ENCODE assay signal across 17 cellular contexts in genomic region chr12:78519422-78519821, GRCh38.
DNase-seq lines count a peak whose midpoint lies in the region; ATAC-seq and TF ChIP-seq lines count a peak whose summit lies in the region.
"Had no signal": no experiment of that assay in that cellular context is flagged by ENCODE, and none has a peak within 500 bp of the region (broad histone marks: within the 10 kb centered on the region; RNA-seq: fewer than 3 reads in every experiment).

No MANE protein-coding gene starts in this region.

- no peaks in the 10 kb centered on the region for H3K36me3 Mint-ChIP-seq in chondrocyte (ENCODE audit: low read depth)
- H3K36me3 Mint-ChIP-seq: CD4-positive, CD25-positive, alpha-beta regulatory T cell; CD8-positive, alpha-beta T cell had no signal

- POLR2A ChIA-PET in HEK293T (lab: Yijun Ruan, JAX) = no interaction called here

- H3K9me3 Mint-ChIP-seq in chondrocyte (ENCODE audit: low read depth) = peaks cover 8% of the 10 kb centered on the region

- ATAC-seq in Right ventricle myocardium inferior (no peak), upper lobe of right lung (no peak)
- ATAC-seq: CD8-positive, alpha-beta T cell had no signal

- intact Hi-C loops in Right ventricle myocardium inferior (cut with DNase I) (no loop called here), cardiac septum (cut with DNase I) (no loop called here), upper lobe of right lung (cut with DNase I) (no loop called here)

- H3K4me3 Mint-ChIP-seq in chondrocyte (ENCODE audit: unreplicated experiment) = no peak overlapping the region
- H3K4me3 Mint-ChIP-seq: B cell; CD4-positive, CD25-positive, alpha-beta regulatory T cell; CD8-positive, alpha-beta T cell had no signal

- H3K4me1 ChIP-seq in upper lobe of right lung = no peaks in the 10 kb centered on the region
- H3K4me1 ChIP-seq: BLaER1, Caco-2 had no signal

- peak; percentile 32 for DNase-seq in Right ventricle myocardium inferior (ENCODE audit: missing footprints)
- no peak for DNase-seq in cardiac septum (ENCODE audit: low spot score)
- DNase-seq in chondrocyte (ENCODE audit: low spot score) = peak; percentile 55
- DNase-seq in upper lobe of right lung = peak; percentile 52
- DNase-seq in AG08396 (ENCODE audit: low spot score) = no peak
- no peak for DNase-seq in HEK293T (ENCODE audit: extremely low spot score)
- DNase-seq: Caco-2; CD4-positive, CD25-positive, alpha-beta regulatory T cell; CD8-positive, alpha-beta T cell; DMS153; DND-41; GM23248; H7; HCEC 1CT had no signal

- H3K4me1 Mint-ChIP-seq in chondrocyte (ENCODE audit: low read depth) = no peaks in the 10 kb centered on the region
- H3K4me1 Mint-ChIP-seq: B cell; CD4-positive, CD25-positive, alpha-beta regulatory T cell had no signal

- H3K27me3 ChIP-seq in upper lobe of right lung = no peaks in the 10 kb centered on the region
- H3K27me3 ChIP-seq: BLaER1 had no signal

- H3K36me3 ChIP-seq in upper lobe of right lung = no peaks in the 10 kb centered on the region
- H3K36me3 ChIP-seq: BLaER1 had no signal

- no peaks in the 10 kb centered on the region for H3K9me3 ChIP-seq in upper lobe of right lung
- H3K9me3 ChIP-seq: BLaER1, Caco-2 had no signal

- no peak for TF ChIP-seq CTCF in chondrocyte (IDR thresholded peaks at IDR 0.05)
- no peak for TF ChIP-seq CTCF in upper lobe of right lung (IDR thresholded peaks at IDR 0.05)

- H3K27ac ChIP-seq in upper lobe of right lung = no peak overlapping the region
- H3K27ac ChIP-seq: BLaER1, C4-2B, GM23248 had no signal

- peaks cover 9% of the 10 kb centered on the region for H3K27me3 Mint-ChIP-seq in chondrocyte (ENCODE audit: low read depth)
- H3K27me3 Mint-ChIP-seq: B cell; CD4-positive, CD25-positive, alpha-beta regulatory T cell had no signal

- no peak overlapping the region for H3K4me3 ChIP-seq in upper lobe of right lung
- H3K4me3 ChIP-seq: BLaER1, GM23248 had no signal

- no peak overlapping the region for H3K27ac Mint-ChIP-seq in chondrocyte (ENCODE audit: unreplicated experiment)
- H3K27ac Mint-ChIP-seq: B cell; CD4-positive, CD25-positive, alpha-beta regulatory T cell; CD8-positive, alpha-beta T cell had no signal

- CTCF ChIA-PET in HEK293T (lab: Yijun Ruan, JAX) = no interaction called here

TF ChIP-seq in HEK293T, 16 proteins besides CTCF, POLR2A, EP300 and RAD21:
- TF ChIP-seq FOXA1 (IDR thresholded peaks at IDR 0.05) = no peak
- no peak for TF ChIP-seq CTBP1 (IDR thresholded peaks at IDR 0.05; ENCODE audit: borderline replicate concordance)
- TF ChIP-seq TARDBP (IDR thresholded peaks at IDR 0.05) = no peak
- no peak for TF ChIP-seq SUZ12 (IDR thresholded peaks at IDR 0.05)
- no peak for TF ChIP-seq NFRKB (IDR thresholded peaks at IDR 0.05)
- no peak for TF ChIP-seq ELF4 (IDR thresholded peaks at IDR 0.05)
- no peak for TF ChIP-seq ZNF384 (IDR thresholded peaks at IDR 0.05)
- TF ChIP-seq BHLHE40 (IDR thresholded peaks at IDR 0.05; ENCODE audit: borderline replicate concordance) = no peak
- TF ChIP-seq FOXM1 (IDR thresholded peaks at IDR 0.05; ENCODE audit: borderline replicate concordance) = no peak
- TF ChIP-seq PKNOX1 (IDR thresholded peaks at IDR 0.05) = no peak
- TF ChIP-seq HDGF (IDR thresholded peaks at IDR 0.05; ENCODE audit: borderline replicate concordance) = no peak
- TF ChIP-seq ARNT (IDR thresholded peaks at IDR 0.05) = no peak
- no peak for TF ChIP-seq FOXK2 (IDR thresholded peaks at IDR 0.05)
- no peak for TF ChIP-seq LEF1 (IDR thresholded peaks at IDR 0.05; ENCODE audit: borderline replicate concordance)
- no peak for TF ChIP-seq SP1 (IDR thresholded peaks at IDR 0.05)
- no peak for TF ChIP-seq L3MBTL2 (conservative IDR thresholded peaks at IDR 0.05)
TF ChIP-seq in HEK293T: peak in this region for 0.

Comparison
In these comparisons a context has a peak if more than half of its experiments do, and no peak if none do; other contexts are left out.
1. DNase-seq: peak in Right ventricle myocardium inferior (single experiment), chondrocyte (single experiment) and upper lobe of right lung (single experiment); none in cardiac septum (single experiment), AG08396 (single experiment) and HEK293T (single experiment).